16 cellular contexts compared by ENCODE assay signal in genomic region chr17:39217734-39218369, GRCh38. TPM values are rescaled to one million over a fixed set of nuclear protein-coding genes. Genes with fewer than 3 reads are reported as not detected.
"Had no signal": no experiment of that assay in that cellular context is flagged by ENCODE, and none has a peak within 500 bp of the region (broad histone marks: within the 10 kb centered on the region; RNA-seq: fewer than 3 reads in every experiment).

No MANE protein-coding gene starts in this region.

- ATAC-seq: activated naive CD4-positive, alpha-beta T cell treated with anti-CD3 and anti-CD28 coated beads, Interleukin-2, amount 50 U/mL, for 72 hours; gastroesophageal sphincter; heart right ventricle; left ventricle myocardium superior had no signal

- H3K27ac Mint-ChIP-seq: activated naive CD4-positive, alpha-beta T cell treated with anti-CD3 and anti-CD28 coated beads, Interleukin-2, amount 50 U/mL, for 72 hours; activated T-cell treated with anti-CD3 and anti-CD28 coated beads, Interleukin-2, amount 50 U/mL, for 24 hours; nephron progenitor cell; type B pancreatic cell had no signal

- H3K4me3 Mint-ChIP-seq: activated T-cell treated with anti-CD3 and anti-CD28 coated beads, Interleukin-2, amount 50 U/mL, for 24 hours; nephron progenitor cell; type B pancreatic cell had no signal

- H3K4me3 ChIP-seq: gastroesophageal sphincter, heart right ventricle, sigmoid colon had no signal

- H3K27ac ChIP-seq: gastroesophageal sphincter, heart right ventricle, sigmoid colon had no signal

- H3K4me1 ChIP-seq: gastroesophageal sphincter, sigmoid colon had no signal

- H3K9me3 ChIP-seq: gastroesophageal sphincter, heart right ventricle, sigmoid colon had no signal

- H3K9me3 Mint-ChIP-seq: activated naive CD4-positive, alpha-beta T cell treated with anti-CD3 and anti-CD28 coated beads, Interleukin-2, amount 50 U/mL, for 72 hours; activated T-cell treated with anti-CD3 and anti-CD28 coated beads, Interleukin-2, amount 50 U/mL, for 24 hours; nephron progenitor cell; type B pancreatic cell had no signal

- H3K36me3 ChIP-seq: gastroesophageal sphincter, heart right ventricle, sigmoid colon had no signal

- H3K36me3 Mint-ChIP-seq: activated naive CD4-positive, alpha-beta T cell treated with anti-CD3 and anti-CD28 coated beads, Interleukin-2, amount 50 U/mL, for 72 hours; type B pancreatic cell had no signal

- DNase-seq: activated CD4-positive, CD25-positive, alpha-beta regulatory T cell treated with anti-CD3 and anti-CD28 coated beads, Interleukin-2, amount 50 U/mL, for 72 hours; activated effector memory CD4-positive, alpha-beta T cell treated with Interleukin-2 at 50 U/mL for 16 hours; activated T-cell treated with anti-CD3 and anti-CD28 coated beads, Interleukin-2, amount 50 U/mL, for 24 hours; caudate nucleus; heart right ventricle; left ventricle myocardium superior; nephron progenitor cell; sigmoid colon; stimulated activated CD4-positive, alpha-beta T cell treated with anti-CD3 and anti-CD28 coated beads, Interleukin-2, amount 100 ng/mL, for 24 hours; substantia nigra had no signal

RNA-seq across cellular contexts. Expression of gene STAC2, which starts 7.9 kb away (rescaled TPM):
- total RNA-seq: activated naive CD4-positive, alpha-beta T cell treated with anti-CD3 and anti-CD28 coated beads, Interleukin-2, amount 50 U/mL, for 72 hours; kidney epithelial cell had no signal

RNA-seq across cellular contexts. Expression of gene ARL5C, which starts 51.9 kb away (rescaled TPM):
- total RNA-seq: gastroesophageal sphincter, heart right ventricle, kidney epithelial cell, left ventricle myocardium superior, osteocyte had no signal
- polyA plus RNA-seq: esophagus, heart right ventricle, sigmoid colon had no signal
